In genomic region chr11:68667511-68668253, GRCh38 we compare ENCODE assay signal across 25 cellular contexts. TPM values are rescaled to one million over a fixed set of nuclear protein-coding genes. Genes with fewer than 3 reads are reported as not detected.
DNase-seq lines count a peak whose midpoint lies in the region; ATAC-seq and TF ChIP-seq lines count a peak whose summit lies in the region.
"Had no signal": no experiment of that assay in that cellular context is flagged by ENCODE, and none has a peak within 500 bp of the region (broad histone marks: within the 10 kb centered on the region; RNA-seq: fewer than 3 reads in every experiment).

No MANE protein-coding gene starts in this region.

- H3K9me3 Mint-ChIP-seq in chondrocyte (ENCODE audit: low read depth), result peaks cover 3% of the 10 kb centered on the region
- no peaks in the 10 kb centered on the region for H3K9me3 Mint-ChIP-seq in stimulated activated effector memory CD8-positive, alpha-beta T cell treated with anti-CD3 and anti-CD28 coated beads, Interleukin-12 subunit alpha, Interleukin-12 subunit beta, amount 100 ng/mL, for 72 hours
- H3K9me3 Mint-ChIP-seq: H9 had no signal

- H3K27ac Mint-ChIP-seq in chondrocyte (ENCODE audit: unreplicated experiment), result no peak overlapping the region
- no peak overlapping the region for H3K27ac Mint-ChIP-seq in stimulated activated effector memory CD8-positive, alpha-beta T cell treated with anti-CD3 and anti-CD28 coated beads, Interleukin-12 subunit alpha, Interleukin-12 subunit beta, amount 100 ng/mL, for 72 hours
- H3K27ac Mint-ChIP-seq: CD4-positive, alpha-beta memory T cell had no signal

- TF ChIP-seq CTCF in chondrocyte (IDR thresholded peaks at IDR 0.05) (no peak), mucosa of descending colon (IDR thresholded peaks at IDR 0.05) (no peak), coronary artery (IDR thresholded peaks at IDR 0.05) (no peak)

- no peak overlapping the region for H3K4me3 Mint-ChIP-seq in chondrocyte (ENCODE audit: unreplicated experiment)
- H3K4me3 Mint-ChIP-seq in stimulated activated effector memory CD8-positive, alpha-beta T cell treated with anti-CD3 and anti-CD28 coated beads, Interleukin-12 subunit alpha, Interleukin-12 subunit beta, amount 100 ng/mL, for 72 hours, result no peak overlapping the region
- H3K4me3 Mint-ChIP-seq: CD4-positive, alpha-beta memory T cell; H9 had no signal

- ATAC-seq in mucosa of descending colon (no peak), HG02885 (IDR thresholded peaks at IDR 0.05; ENCODE audit: poor library complexity, unreplicated experiment) (no peak)
- ATAC-seq in stimulated activated effector memory CD8-positive, alpha-beta T cell treated with anti-CD3 and anti-CD28 coated beads, Interleukin-12 subunit alpha, Interleukin-12 subunit beta, amount 100 ng/mL, for 72 hours, result peak; percentile 39
- ATAC-seq: PC-3 had no signal

- no peak overlapping the region for H3K27ac ChIP-seq in coronary artery
- H3K27ac ChIP-seq: SJSA1 had no signal

- H3K4me3 ChIP-seq in H7 (ENCODE audit: insufficient read depth, low read depth, low read length) (no peak overlapping the region), mucosa of descending colon (no peak overlapping the region), coronary artery (no peak overlapping the region)
- H3K4me3 ChIP-seq: MG63, SJSA1 had no signal

- H3K4me1 ChIP-seq in mucosa of descending colon (ENCODE audit: low read depth), result no peaks in the 10 kb centered on the region
- H3K4me1 ChIP-seq: SJSA1 had no signal

- H3K36me3 Mint-ChIP-seq in chondrocyte (ENCODE audit: low read depth), result peaks cover under 1% of the 10 kb centered on the region
- H3K36me3 Mint-ChIP-seq in stimulated activated effector memory CD8-positive, alpha-beta T cell treated with anti-CD3 and anti-CD28 coated beads, Interleukin-12 subunit alpha, Interleukin-12 subunit beta, amount 100 ng/mL, for 72 hours, result no peaks in the 10 kb centered on the region
- H3K36me3 Mint-ChIP-seq: CD4-positive, alpha-beta memory T cell had no signal

- no peaks in the 10 kb centered on the region for H3K4me1 Mint-ChIP-seq in chondrocyte (ENCODE audit: low read depth)
- H3K4me1 Mint-ChIP-seq in stimulated activated effector memory CD8-positive, alpha-beta T cell treated with anti-CD3 and anti-CD28 coated beads, Interleukin-12 subunit alpha, Interleukin-12 subunit beta, amount 100 ng/mL, for 72 hours, result no peaks in the 10 kb centered on the region
- H3K4me1 Mint-ChIP-seq: CD4-positive, alpha-beta memory T cell had no signal

- DNase-seq in H7, result peak; percentile 57
- DNase-seq in chondrocyte (ENCODE audit: low spot score), result peak; percentile 59
- DNase-seq in mucosa of descending colon, result peak in 2 of 3 donors; percentile 6 to 30
- DNase-seq in stimulated activated effector memory CD8-positive, alpha-beta T cell treated with anti-CD3 and anti-CD28 coated beads, Interleukin-12 subunit alpha, Interleukin-12 subunit beta, amount 100 ng/mL, for 72 hours (ENCODE audit: low spot score in 2 of 2), result no peak
- no peak for DNase-seq in islet precursor cell
- no peak for DNase-seq in coronary artery (ENCODE audit: low spot score)
- DNase-seq: C1 segment of cervical spinal cord; CD4-positive, alpha-beta memory T cell; COR-L47; DMS79 treated with DMSO at 0.1 percent for 48 hours; GF-D8; H9; IMR-90; KG1; MG63; NCI-H2029; NCI-H446 treated with DMSO at 0.1 percent for 48 hours; NCI-H526; NCI-H82; NK-92 treated with Interleukin-12 subunit alpha and Interleukin-12 subunit beta, amount 100 ng/mL, for 24 hours; PC-3; Right ventricle myocardium superior had no signal

- H3K9me3 ChIP-seq in mucosa of descending colon, result no peaks in the 10 kb centered on the region
- H3K9me3 ChIP-seq: MG63 had no signal

- H3K27me3 Mint-ChIP-seq in chondrocyte (ENCODE audit: low read depth), result peaks cover 46% of the 10 kb centered on the region

- intact Hi-C loops in mucosa of descending colon (cut with DNase I, micrococcal nuclease), result no loop called here

- H3K36me3 ChIP-seq in H7 (replicated peaks; ENCODE audit: control insufficient read depth, insufficient read depth, low read length), result no peaks in the 10 kb centered on the region
- no peaks in the 10 kb centered on the region for H3K36me3 ChIP-seq in mucosa of descending colon (ENCODE audit: low read depth)
- H3K36me3 ChIP-seq: MG63, SJSA1 had no signal

- H3K27me3 ChIP-seq in H7 (ENCODE audit: control insufficient read depth, insufficient read depth, low read length), result no peaks in the 10 kb centered on the region
- H3K27me3 ChIP-seq: MG63 had no signal

RNA-seq across cellular contexts. Expression of gene GAL, which starts 16.7 kb away (rescaled TPM):
- total RNA-seq in H7 (2014; rRNA removed; shearing (Covaris generic)), result 192 and 226 TPM in 2 replicates
- total RNA-seq in chondrocyte, result 0.74 to 1.9 TPM (median 0.90 TPM) in 3 replicates
- 1 to 10 TPM; 1.5 to 8.4 (median 2.4) TPM for total RNA-seq in mucosa of descending colon
- total RNA-seq: CD4-positive, alpha-beta memory T cell; IMR-90; Right ventricle myocardium superior; RPMI7951; SJSA1 had no signal

Comparison
In these comparisons a context has a peak if more than half of its experiments do, and no peak if none do; other contexts are left out.
1. DNase-seq: peak in H7 (single experiment), chondrocyte (single experiment) and mucosa of descending colon (2 of 3); none in stimulated activated effector memory CD8-positive, alpha-beta T cell treated with anti-CD3 and anti-CD28 coated beads, Interleukin-12 subunit alpha, Interleukin-12 subunit beta, amount 100 ng/mL, for 72 hours (0 of 2), islet precursor cell (single experiment) and coronary artery (single experiment).
2. RNA of gene GAL, which starts 16.7 kb away (total RNA-seq): 192 to 226 TPM in H7; 1.5 to 8.4 TPM in mucosa of descending colon and 0.74 to 1.9 TPM in chondrocyte; every median in the first group is over 10 times any median in the second.